In the genomic region with DNA sequence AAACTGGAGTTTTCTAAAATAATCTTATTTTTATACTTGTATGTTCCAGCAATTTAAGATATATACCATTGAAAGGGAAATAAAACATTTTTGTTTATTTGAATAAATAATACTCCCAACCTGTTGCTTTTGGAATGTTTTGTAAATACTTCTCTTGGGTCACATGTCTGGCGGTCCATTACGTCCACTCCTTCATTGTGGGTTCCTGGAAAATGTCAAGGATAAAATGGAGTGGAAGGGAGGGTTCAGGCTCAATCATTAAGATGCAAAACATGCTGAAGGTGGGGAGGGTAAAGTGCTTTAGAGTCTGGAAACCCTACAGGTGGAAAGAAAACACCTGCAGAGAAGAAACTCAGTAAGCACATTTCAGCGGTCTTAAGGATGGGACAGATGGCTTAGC, we compare ENCODE assay signal across 28 cellular contexts. TPM values are rescaled to one million over a fixed set of nuclear protein-coding genes. Genes with fewer than 3 reads are reported as not detected.
"Had no signal": no experiment of that assay in that cellular context is flagged by ENCODE, and none has a peak within 500 bp of the region (broad histone marks: within the 10 kb centered on the region; RNA-seq: fewer than 3 reads in every experiment).

No MANE protein-coding gene starts in this region.

- H3K4me1 Mint-ChIP-seq: stimulated activated effector memory CD8-positive, alpha-beta T cell treated with anti-CD3 and anti-CD28 coated beads, Interleukin-12 subunit alpha, Interleukin-12 subunit beta, amount 100 ng/mL, for 72 hours; stimulated activated memory B cell treated with anti-CD40 and anti-IgM and Interleukin-4, amounts not matched to agents 10 μg/mL and 1 μg/mL and 100 μg/mL, for 72 hours; stimulated activated naive B cell treated with anti-CD40 and anti-IgM and Interleukin-4, amounts not matched to agents 10 μg/mL and 1 μg/mL and 100 μg/mL, for 72 hours; stimulated activated naive CD8-positive, alpha-beta T cell treated with anti-CD3 and anti-CD28 coated beads, Interleukin-15, amount 100 ng/mL, for 72 hours had no signal

- H3K4me3 Mint-ChIP-seq: stimulated activated effector memory CD8-positive, alpha-beta T cell treated with anti-CD3 and anti-CD28 coated beads, Interleukin-12 subunit alpha, Interleukin-12 subunit beta, amount 100 ng/mL, for 72 hours; stimulated activated memory B cell treated with anti-CD40 and anti-IgM and Interleukin-4, amounts not matched to agents 10 μg/mL and 1 μg/mL and 100 μg/mL, for 72 hours; stimulated activated naive B cell treated with anti-CD40 and anti-IgM and Interleukin-4, amounts not matched to agents 10 μg/mL and 1 μg/mL and 100 μg/mL, for 72 hours; stimulated activated naive CD8-positive, alpha-beta T cell treated with anti-CD3 and anti-CD28 coated beads, Interleukin-15, amount 100 ng/mL, for 72 hours; stimulated activated naive CD8-positive, alpha-beta T cell treated with anti-CD3 and anti-CD28 coated beads, Interleukin-15, Interleukin-2, amounts not matched to agents 100 ng/mL and 50 ng/mL, for 24 hours; type B pancreatic cell had no signal

- H3K27me3 Mint-ChIP-seq: stimulated activated memory B cell treated with anti-CD40 and anti-IgM and Interleukin-4, amounts not matched to agents 10 μg/mL and 1 μg/mL and 100 μg/mL, for 72 hours had no signal

- H3K9me3 ChIP-seq: stomach, suprapubic skin, testis, thoracic aorta, thyroid gland, tibial artery, tibial nerve, transverse colon, upper lobe of left lung, upper lobe of right lung, uterus, vagina had no signal

- H3K27ac ChIP-seq: stomach, suprapubic skin, testis, thoracic aorta, thyroid gland, tibial artery, tibial nerve, transverse colon, upper lobe of left lung, upper lobe of right lung, uterus, vagina had no signal

- H3K4me3 ChIP-seq: stomach, suprapubic skin, testis, thoracic aorta, thyroid gland, tibial artery, tibial nerve, transverse colon, upper lobe of left lung, upper lobe of right lung, uterus, vagina had no signal

- H3K27me3 ChIP-seq: stomach, testis, thyroid gland, tibial artery, upper lobe of left lung, upper lobe of right lung, uterus, vagina had no signal

- H3K27ac Mint-ChIP-seq: stimulated activated effector memory CD8-positive, alpha-beta T cell treated with anti-CD3 and anti-CD28 coated beads, Interleukin-12 subunit alpha, Interleukin-12 subunit beta, amount 100 ng/mL, for 72 hours; stimulated activated memory B cell treated with anti-CD40 and anti-IgM and Interleukin-4, amounts not matched to agents 10 μg/mL and 1 μg/mL and 100 μg/mL, for 72 hours; stimulated activated naive B cell treated with anti-CD40 and anti-IgM and Interleukin-4, amounts not matched to agents 10 μg/mL and 1 μg/mL and 100 μg/mL, for 72 hours; stimulated activated naive CD8-positive, alpha-beta T cell treated with anti-CD3 and anti-CD28 coated beads, Interleukin-15, amount 100 ng/mL, for 72 hours; stimulated activated naive CD8-positive, alpha-beta T cell treated with anti-CD3 and anti-CD28 coated beads, Interleukin-15, Interleukin-2, amounts not matched to agents 100 ng/mL and 50 ng/mL, for 24 hours; type B pancreatic cell had no signal

- FAIRE-seq: urothelium cell line had no signal

- DNase-seq: stimulated activated CD4-positive, alpha-beta T cell treated with anti-CD3 and anti-CD28 coated beads, Interleukin-2, amount 100 ng/mL, for 48 hours; stimulated activated CD4-positive, alpha-beta T cell treated with anti-CD3 and anti-CD28 coated beads, Interleukin-4, amount 100 ng/mL, for 1 hour; stimulated activated CD4-positive, alpha-beta T cell treated with anti-CD3 and anti-CD28 coated beads, Interleukin-4, amount 100 ng/mL, for 24 hours; stimulated activated CD4-positive, alpha-beta T cell treated with anti-CD3 and anti-CD28 coated beads, Interleukin-4, amount 100 ng/mL, for 4 hours; stimulated activated CD8-positive, alpha-beta memory T cell treated with anti-CD3 and anti-CD28 coated beads, Interleukin-4, amount 100 ng/mL, for 48 hours; stimulated activated naive B cell treated with anti-CD40 and anti-IgM and Interleukin-4, amounts not matched to agents 10 μg/mL and 1 μg/mL and 100 μg/mL, for 72 hours; stimulated activated naive CD4-positive, alpha-beta T cell treated with Interleukin-2 at 50 U/mL for 16 hours; stimulated activated naive CD8-positive, alpha-beta T cell treated with anti-CD3 and anti-CD28 coated beads, Interleukin-15, amount 100 ng/mL, for 72 hours; stimulated activated naive CD8-positive, alpha-beta T cell treated with anti-CD3 and anti-CD28 coated beads, Interleukin-15, Interleukin-2, amounts not matched to agents 100 U/mL and 50 U/mL, for 24 hours; stomach; testis; thyroid gland; tibial artery; transverse colon; trophoblast cell; upper lobe of left lung; upper lobe of right lung; uterus had no signal

- H3K4me1 ChIP-seq: transverse colon, upper lobe of left lung, upper lobe of right lung, uterus, vagina had no signal

- H3K36me3 Mint-ChIP-seq: stimulated activated effector memory CD8-positive, alpha-beta T cell treated with anti-CD3 and anti-CD28 coated beads, Interleukin-12 subunit alpha, Interleukin-12 subunit beta, amount 100 ng/mL, for 72 hours; stimulated activated memory B cell treated with anti-CD40 and anti-IgM and Interleukin-4, amounts not matched to agents 10 μg/mL and 1 μg/mL and 100 μg/mL, for 72 hours; stimulated activated naive B cell treated with anti-CD40 and anti-IgM and Interleukin-4, amounts not matched to agents 10 μg/mL and 1 μg/mL and 100 μg/mL, for 72 hours; type B pancreatic cell had no signal

- H3K9me3 Mint-ChIP-seq: stimulated activated effector memory CD8-positive, alpha-beta T cell treated with anti-CD3 and anti-CD28 coated beads, Interleukin-12 subunit alpha, Interleukin-12 subunit beta, amount 100 ng/mL, for 72 hours; stimulated activated memory B cell treated with anti-CD40 and anti-IgM and Interleukin-4, amounts not matched to agents 10 μg/mL and 1 μg/mL and 100 μg/mL, for 72 hours; stimulated activated naive B cell treated with anti-CD40 and anti-IgM and Interleukin-4, amounts not matched to agents 10 μg/mL and 1 μg/mL and 100 μg/mL, for 72 hours; stimulated activated naive CD8-positive, alpha-beta T cell treated with anti-CD3 and anti-CD28 coated beads, Interleukin-15, amount 100 ng/mL, for 72 hours; stimulated activated naive CD8-positive, alpha-beta T cell treated with anti-CD3 and anti-CD28 coated beads, Interleukin-15, Interleukin-2, amounts not matched to agents 100 ng/mL and 50 ng/mL, for 24 hours; type B pancreatic cell had no signal

- H3K36me3 ChIP-seq: stomach, suprapubic skin, thoracic aorta, thyroid gland, tibial artery, tibial nerve, transverse colon, upper lobe of left lung, upper lobe of right lung, uterus, vagina had no signal

RNA-seq across cellular contexts. Expression of gene FAM3B, which starts 34.2 kb away (rescaled TPM):
- total RNA-seq: temporal lobe, tibial nerve had no signal
